ENCODE assay signal across 10 cellular contexts in the genomic region with DNA sequence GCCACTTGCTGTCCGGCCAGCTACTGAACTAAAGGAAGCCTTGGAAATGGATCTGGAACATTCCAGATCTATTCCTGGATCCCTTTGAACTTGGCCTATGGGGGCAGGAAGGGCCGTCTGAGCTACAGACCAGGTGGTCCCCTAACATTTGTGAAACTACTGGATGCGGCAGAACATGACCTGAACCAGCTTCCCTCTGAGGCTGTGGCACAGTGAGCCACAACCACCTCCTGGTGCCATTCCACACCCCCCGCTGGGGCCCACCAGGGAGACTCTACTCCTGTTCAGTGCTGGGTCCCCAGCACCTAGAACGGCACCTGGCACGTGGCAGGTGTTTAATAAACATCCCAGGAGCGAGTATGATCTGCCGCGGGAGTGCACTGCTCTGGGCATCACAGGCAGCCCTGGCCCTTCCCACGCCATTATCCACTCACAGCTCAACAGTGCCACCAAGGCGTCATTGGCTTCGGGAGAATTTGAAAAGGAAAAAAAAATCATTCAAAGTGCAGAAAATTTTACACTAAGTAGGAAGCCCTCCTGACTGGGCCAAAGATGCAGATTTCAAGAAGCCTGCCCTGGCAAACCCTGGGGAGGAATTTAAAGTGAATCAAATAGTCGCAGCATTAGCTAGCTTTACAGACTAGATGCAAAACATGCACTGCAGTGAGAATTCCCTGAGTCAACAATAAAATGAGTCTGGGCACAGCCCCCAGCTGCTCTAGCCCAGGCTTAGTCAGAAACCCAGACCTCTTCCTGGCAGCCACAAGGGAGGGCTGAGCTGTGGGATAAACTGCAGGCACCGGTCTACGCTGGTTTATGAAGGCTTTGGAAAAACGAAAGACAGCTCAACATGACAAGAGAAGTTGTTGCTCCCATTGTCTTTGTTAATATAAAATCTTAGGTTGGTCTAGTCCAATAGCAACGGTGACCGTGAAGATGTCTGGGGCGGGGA. TPM values are rescaled to one million over a fixed set of nuclear protein-coding genes. Genes with fewer than 3 reads are reported as not detected.
DNase-seq lines count a peak whose midpoint lies in the region; ATAC-seq, FAIRE-seq and TF ChIP-seq lines count a peak whose summit lies in the region.
"Had no signal": no experiment of that assay in that cellular context is flagged by ENCODE, and none has a peak within 500 bp of the region (broad histone marks: within the 10 kb centered on the region; RNA-seq: fewer than 3 reads in every experiment).

No MANE protein-coding gene starts in this region.

- 5% methylated on average over 11 of the region's 19 CpGs for WGBS in SK-N-SH (ENCODE audit: low lambda C conversion rate)

- H3K36me3 ChIP-seq in SK-N-SH (replicated peaks in 1 of 2; ENCODE audit: control insufficient read depth in 1 of 2, insufficient read depth in 2 of 2, low read length in 1 of 2) (no peaks in the 10 kb centered on the region), keratinocyte (ENCODE audit: control insufficient read depth in 2 of 2, extremely low read depth in 1 of 2, insufficient read depth in 2 of 2, low read length in 2 of 2) (no peaks in the 10 kb centered on the region)
- H3K36me3 ChIP-seq: SJSA1 had no signal

- dilution Hi-C loops in keratinocyte (cut with MboI; ENCODE audit: extremely low pct_ligation_motif_present, low sequenced_read_pairs): no loop called here

- no peak overlapping the region; a peak in 1 of 4 replicates for H3K4me3 ChIP-seq in SK-N-SH (ENCODE audit: low read depth in 2 of 2, low read length in 1 of 2)
- peak overlapping the region in 1 of 3 experiments; percentile 11 for H3K4me3 ChIP-seq in keratinocyte (ENCODE audit: control insufficient read depth in 2 of 3, extremely low read depth in 1 of 3, insufficient read depth in 2 of 3, low read depth in 1 of 3, low read length in 3 of 3)
- H3K4me3 ChIP-seq: SJSA1 had no signal

- DNase-seq in A172 (ENCODE audit: low spot score) (peak; percentile 60), GM12891 (ENCODE audit: insufficient read length, low spot score) (peak; percentile 18), SK-N-SH (no peak), keratinocyte (ENCODE audit: low read depth, low spot score) (no peak), occipital lobe (lab: John Stamatoyannopoulos, UW) (no peak), NCI-H1092 (lab: John Stamatoyannopoulos, UW) (no peak), NCI-H226 (no peak)

- no peak for ATAC-seq in GM18505 (IDR thresholded peaks at IDR 0.05; ENCODE audit: unreplicated experiment)
- ATAC-seq: stimulated activated effector memory CD8-positive, alpha-beta T cell treated with anti-CD3 and anti-CD28 coated beads, Interleukin-12 subunit alpha, Interleukin-12 subunit beta, amount 100 ng/mL, for 72 hours had no signal

- peak overlapping the region; percentile 25; the same call in 1 of the 2 replicates for H3K9ac ChIP-seq in SK-N-SH
- H3K9ac ChIP-seq in keratinocyte (ENCODE audit: control insufficient read depth, extremely low read depth, insufficient read depth, low read length): no peak overlapping the region

- TF ChIP-seq RAD21 in SK-N-SH (IDR thresholded peaks at IDR 0.05; ENCODE audit: low read length): peak; percentile 53

- POLR2A ChIA-PET in SK-N-SH (lab: Yijun Ruan, JAX): interaction anchor here (1.1 kb wide), 1 partner anchor 14 kb away, joined by 3 read pairs; the partner anchor contains the start of gene EFCAB6

- FAIRE-seq in GM12891 (lab: Jason Lieb, UNC) (no peak), keratinocyte (lab: Jason Lieb, UNC) (peak; percentile 67)

- CTCF ChIA-PET in SK-N-SH (lab: Yijun Ruan, JAX): interaction anchor here (0.8 to 3.9 kb wide), 8 partner anchors 12 to 440 kb away, joined by 3 to 17 read pairs (median 3); no protein-coding TSS in a partner anchor

- peaks cover 5% of the 10 kb centered on the region for H3F3A ChIP-seq in SK-N-SH (replicated peaks; ENCODE audit: insufficient read depth)

- peak overlapping the region; percentile 65 for H3K4me2 ChIP-seq in SK-N-SH
- H3K4me2 ChIP-seq in keratinocyte (ENCODE audit: control insufficient read depth, extremely low read depth, insufficient read depth, low read depth, low read length): peak overlapping the region; percentile 29

- TF ChIP-seq CTCF in SK-N-SH (IDR thresholded peaks at IDR 0.05) (peak; percentile 53), keratinocyte (optimal IDR thresholded peaks at IDR 0.05 in 1 of 3, IDR thresholded peaks at IDR 0.05 in 1 of 3, conservative IDR thresholded peaks at IDR 0.05 in 1 of 3; ENCODE audit: extremely low read depth in 1 of 3, insufficient read depth in 2 of 3, low read length in 3 of 3) (peak; percentile 29 to 71 (median 38))

- TF ChIP-seq EP300 in SK-N-SH (IDR thresholded peaks at IDR 0.05; ENCODE audit: borderline replicate concordance in 1 of 2, low read depth in 1 of 2, low read length in 1 of 2): no peak

- H2AFZ ChIP-seq in SK-N-SH (ENCODE audit: low read depth) (no peak overlapping the region), keratinocyte (ENCODE audit: control insufficient read depth, low read length) (no peak overlapping the region)

- H3K27ac ChIP-seq in SK-N-SH (ENCODE audit: low read depth in 2 of 2, low read length in 1 of 2) (peak overlapping the region; percentile 53 to 72), keratinocyte (ENCODE audit: control insufficient read depth, insufficient read depth, low read length) (no peak overlapping the region)
- H3K27ac ChIP-seq: SJSA1 had no signal

- no peaks in the 10 kb centered on the region for H3K9me1 ChIP-seq in keratinocyte (ENCODE audit: control insufficient read depth, extremely low read depth, insufficient read depth, low read length)

- H3K4me1 ChIP-seq in SK-N-SH (ENCODE audit: control insufficient read depth in 1 of 2, insufficient read depth in 2 of 2, low read depth in 1 of 2, low read length in 1 of 2): peaks cover 0 to 36% of the 10 kb centered on the region in 2 experiments; a peak in 2 of 4 replicates
- peaks cover 11% of the 10 kb centered on the region for H3K4me1 ChIP-seq in keratinocyte (ENCODE audit: control insufficient read depth, extremely low read depth, insufficient read depth, low read length)
- H3K4me1 ChIP-seq: SJSA1 had no signal

- H3K27me3 ChIP-seq in SK-N-SH (ENCODE audit: insufficient read depth): no peaks in the 10 kb centered on the region
- H3K27me3 ChIP-seq in keratinocyte (ENCODE audit: control insufficient read depth, extremely low read depth, insufficient read depth, low read length): peaks cover 15% of the 10 kb centered on the region

- H3K79me2 ChIP-seq in SK-N-SH (ENCODE audit: insufficient read depth) (no peaks in the 10 kb centered on the region), keratinocyte (ENCODE audit: control insufficient read depth, insufficient read depth, low read length) (no peaks in the 10 kb centered on the region)

- TF ChIP-seq POLR2A in GM12891 (IDR thresholded peaks at IDR 0.05; ENCODE audit: low read depth, low read length) (no peak), GM18505 (IDR thresholded peaks at IDR 0.05; ENCODE audit: borderline replicate concordance, extremely low read depth, insufficient read depth, insufficient read length) (no peak)

- H4K20me1 ChIP-seq in SK-N-SH (ENCODE audit: insufficient read depth): no peaks in the 10 kb centered on the region
- H4K20me1 ChIP-seq in keratinocyte (ENCODE audit: control insufficient read depth, extremely low read depth, insufficient read depth, low read length): no peaks in the 10 kb centered on the region

- H3K9me3 ChIP-seq in SK-N-SH (no peaks in the 10 kb centered on the region), keratinocyte (ENCODE audit: control insufficient read depth, low read depth, low read length) (no peaks in the 10 kb centered on the region)
- H3K9me3 ChIP-seq: SJSA1 had no signal

- H3K9me2 ChIP-seq in SK-N-SH: no peaks in the 10 kb centered on the region

TF ChIP-seq in GM12891, 5 proteins besides CTCF, POLR2A, EP300 and RAD21 (continues in another document):
- no peak for TF ChIP-seq POU2F2 (IDR thresholded peaks at IDR 0.05; ENCODE audit: low read depth, low read length)
- TF ChIP-seq POLR2AphosphoS5 (IDR thresholded peaks at IDR 0.05; ENCODE audit: low read depth, low read length): no peak
- TF ChIP-seq TAF1 (IDR thresholded peaks at IDR 0.05; ENCODE audit: low read depth, low read length): no peak
- no peak for TF ChIP-seq SPI1 (IDR thresholded peaks at IDR 0.05; ENCODE audit: low read depth, low read length)

TF ChIP-seq in SK-N-SH, 30 proteins besides CTCF, POLR2A, EP300 and RAD21 (continues in another document):
- TF ChIP-seq TCF12 (IDR thresholded peaks at IDR 0.05) (peak; percentile 51; the same call in 1 of the 2 replicates), FOXJ3 (CRISPR knock-in tag; IDR thresholded peaks at IDR 0.05) (no peak)

RNA-seq across cellular contexts. Expression of gene EFCAB6, which starts 14.3 kb away (rescaled TPM):
- 0.88 and 3.1 TPM in 2 replicates for total RNA-seq in A172 (2014; rRNA removed; shearing (Covaris generic))
- 0.19 TPM for polyA plus RNA-seq in GM12891 (2012; ENCODE audit: low read depth, missing spikeins)
- 0.41 and 0.46 TPM in 2 replicates for polyA plus RNA-seq in SK-N-SH (2012; rRNA removed)
- polyA plus RNA-seq in SK-N-SH (2012; cell fraction: cytosol; rRNA removed): 0.63 and 0.86 TPM in 2 replicates
- polyA plus RNA-seq in SK-N-SH (2012; cell fraction: nucleus; rRNA removed): 0.90 and 0.91 TPM in 2 replicates
- 0.18 to 0.31 TPM (median 0.27 TPM) in 3 replicates for polyA plus RNA-seq in keratinocyte
- polyA plus RNA-seq in keratinocyte (2011; ENCODE audit: low read depth): 0.37 TPM
- polyA plus RNA-seq in keratinocyte (2011; cell fraction: cytosol; rRNA removed): 0.18 and 0.51 TPM in 2 replicates
- polyA plus RNA-seq in keratinocyte (2011; cell fraction: nucleus; rRNA removed): 0.49 and 0.55 TPM in 2 replicates
- polyA plus RNA-seq in keratinocyte (2012; ENCODE audit: low replicate concordance): 0.20 and 0.25 TPM in 2 replicates
- 0.16 to 0.66 TPM in 2 of 3 replicates, not detected in the other for polyA minus RNA-seq in keratinocyte
- not detected for polyA minus RNA-seq in keratinocyte (2011; cell fraction: cytosol; rRNA and poly(A)+ RNA removed)
- 0.78 and 2.0 TPM in 2 replicates for polyA minus RNA-seq in keratinocyte (2011; cell fraction: nucleus; rRNA and poly(A)+ RNA removed)
- 8.3 TPM for total RNA-seq in occipital lobe

RNA-seq across cellular contexts. Expression of gene SULT4A1, which starts 35.9 kb away (rescaled TPM):
- 0.50 and 0.53 TPM in 2 replicates for total RNA-seq in A172 (2014; rRNA removed; shearing (Covaris generic))
- 0.12 TPM for polyA plus RNA-seq in GM12891 (2012; ENCODE audit: low read depth, missing spikeins)
- polyA plus RNA-seq in SK-N-SH (2012; rRNA removed): 3.9 and 4.1 TPM in 2 replicates
- 2.2 and 2.3 TPM in 2 replicates for polyA plus RNA-seq in SK-N-SH (2012; cell fraction: cytosol; rRNA removed)
- polyA plus RNA-seq in SK-N-SH (2012; cell fraction: nucleus; rRNA removed): 25.0 and 44.6 TPM in 2 replicates
- 0.26 to 1.0 TPM (median 0.33 TPM) in 3 replicates for polyA plus RNA-seq in keratinocyte
- not detected for polyA plus RNA-seq in keratinocyte (2011; ENCODE audit: low read depth)
- 0.44 and 0.50 TPM in 2 replicates for polyA plus RNA-seq in keratinocyte (2011; cell fraction: cytosol; rRNA removed)
- polyA plus RNA-seq in keratinocyte (2011; cell fraction: nucleus; rRNA removed): 4.4 and 5.6 TPM in 2 replicates
- 0.06 TPM in 2 replicates for polyA plus RNA-seq in keratinocyte (2012; ENCODE audit: low replicate concordance)
- polyA minus RNA-seq in keratinocyte: 0.13 to 0.56 TPM in 2 of 3 replicates, not detected in the other
- polyA minus RNA-seq in keratinocyte (2011; cell fraction: cytosol; rRNA and poly(A)+ RNA removed): not detected
- 1.1 and 1.5 TPM in 2 replicates for polyA minus RNA-seq in keratinocyte (2011; cell fraction: nucleus; rRNA and poly(A)+ RNA removed)
- 51.6 TPM for total RNA-seq in occipital lobe
- total RNA-seq: SJSA1 had no signal

Comparison
In these comparisons a context has a peak if more than half of its experiments do, and no peak if none do; other contexts are left out.
1. DNase-seq: peak in A172 (single experiment) and GM12891 (single experiment); none in SK-N-SH (single experiment), keratinocyte (single experiment), occipital lobe (single experiment), NCI-H1092 (single experiment) and NCI-H226 (single experiment).
2. RNA of gene SULT4A1, which starts 35.9 kb away (total RNA-seq): 51.6 TPM in occipital lobe (single experiment); 0.50 to 0.53 TPM in A172; every median in the first group is over 10 times any median in the second.